Comparison of ENCODE assay signal across 1 cellular context in genomic region chr3:165254812-165255211, GRCh38.
TF ChIP-seq lines count a peak whose summit lies in the region.

No MANE protein-coding gene starts in this region.

TF ChIP-seq in WTC11, 78 proteins besides CTCF, POLR2A, EP300 and RAD21 (continued from another document):
- no peak for TF ChIP-seq PREB (CRISPR knock-in tag; IDR thresholded peaks at IDR 0.05; ENCODE audit: borderline replicate concordance)
- no peak for TF ChIP-seq CREM (CRISPR knock-in tag; IDR thresholded peaks at IDR 0.05)
